1 cellular context compared by ENCODE assay signal in the genomic region with DNA sequence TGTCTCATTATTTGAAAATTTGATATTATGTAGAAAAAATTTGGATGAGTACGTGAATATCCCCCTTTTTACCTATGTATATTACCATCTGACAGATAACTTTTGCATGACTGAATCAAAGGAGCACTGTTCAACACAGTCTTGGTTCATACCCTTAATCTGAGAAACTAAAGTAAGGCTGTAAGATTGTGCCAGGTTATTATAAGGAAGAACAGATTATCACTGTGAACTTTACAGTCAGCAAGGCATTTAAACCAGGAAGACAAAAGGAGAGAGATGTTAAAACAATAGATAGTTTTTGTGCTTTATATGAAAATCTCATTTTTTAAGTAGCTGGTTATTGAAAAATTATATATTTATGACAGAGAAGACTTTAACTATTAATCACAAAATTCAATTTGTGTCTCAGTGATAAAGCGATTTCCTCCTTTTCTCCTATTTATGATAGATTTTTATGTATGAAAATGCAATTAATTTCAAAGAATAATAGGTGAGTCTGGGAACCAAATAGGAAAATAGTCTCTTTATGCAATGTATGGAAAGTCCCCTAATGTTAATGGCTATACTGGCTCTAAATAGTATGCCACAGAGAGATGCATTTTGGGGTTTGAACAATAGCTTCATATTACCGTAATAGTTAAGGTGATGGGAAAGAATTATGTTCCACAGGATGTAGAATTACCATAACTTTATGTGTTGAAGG.
TF ChIP-seq lines count a peak whose summit lies in the region.

No MANE protein-coding gene starts in this region.

TF ChIP-seq in A549, 52 proteins besides CTCF, POLR2A, EP300 and RAD21:
- TF ChIP-seq KDM5A (IDR thresholded peaks at IDR 0.05) = no peak
- TF ChIP-seq, protein P1, sequence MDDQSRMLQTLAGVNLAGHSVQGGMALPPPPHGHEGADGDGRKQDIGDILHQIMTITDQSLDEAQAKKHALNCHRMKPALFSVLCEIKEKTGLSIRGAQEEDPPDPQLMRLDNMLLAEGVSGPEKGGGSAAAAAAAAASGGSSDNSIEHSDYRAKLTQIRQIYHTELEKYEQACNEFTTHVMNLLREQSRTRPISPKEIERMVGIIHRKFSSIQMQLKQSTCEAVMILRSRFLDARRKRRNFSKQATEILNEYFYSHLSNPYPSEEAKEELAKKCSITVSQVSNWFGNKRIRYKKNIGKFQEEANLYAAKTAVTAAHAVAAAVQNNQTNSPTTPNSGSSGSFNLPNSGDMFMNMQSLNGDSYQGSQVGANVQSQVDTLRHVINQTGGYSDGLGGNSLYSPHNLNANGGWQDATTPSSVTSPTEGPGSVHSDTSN (IDR thresholded peaks at IDR 0.05) = no peak
- TF ChIP-seq RCOR1 (IDR thresholded peaks at IDR 0.05; ENCODE audit: low read depth, low read length) = no peak
- TF ChIP-seq, protein P2, sequence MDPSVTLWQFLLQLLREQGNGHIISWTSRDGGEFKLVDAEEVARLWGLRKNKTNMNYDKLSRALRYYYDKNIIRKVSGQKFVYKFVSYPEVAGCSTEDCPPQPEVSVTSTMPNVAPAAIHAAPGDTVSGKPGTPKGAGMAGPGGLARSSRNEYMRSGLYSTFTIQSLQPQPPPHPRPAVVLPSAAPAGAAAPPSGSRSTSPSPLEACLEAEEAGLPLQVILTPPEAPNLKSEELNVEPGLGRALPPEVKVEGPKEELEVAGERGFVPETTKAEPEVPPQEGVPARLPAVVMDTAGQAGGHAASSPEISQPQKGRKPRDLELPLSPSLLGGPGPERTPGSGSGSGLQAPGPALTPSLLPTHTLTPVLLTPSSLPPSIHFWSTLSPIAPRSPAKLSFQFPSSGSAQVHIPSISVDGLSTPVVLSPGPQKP (IDR thresholded peaks at IDR 0.05; ENCODE audit: low read depth, low read length) = no peak
- no peak for TF ChIP-seq HOXB5 (CRISPR knock-in tag; IDR thresholded peaks at IDR 0.05)
- no peak for TF ChIP-seq ZFP36 (IDR thresholded peaks at IDR 0.05; ENCODE audit: borderline replicate concordance, partially characterized antibody)
- TF ChIP-seq EHF (CRISPR knock-in tag; IDR thresholded peaks at IDR 0.05) = no peak
